In the genomic region with DNA sequence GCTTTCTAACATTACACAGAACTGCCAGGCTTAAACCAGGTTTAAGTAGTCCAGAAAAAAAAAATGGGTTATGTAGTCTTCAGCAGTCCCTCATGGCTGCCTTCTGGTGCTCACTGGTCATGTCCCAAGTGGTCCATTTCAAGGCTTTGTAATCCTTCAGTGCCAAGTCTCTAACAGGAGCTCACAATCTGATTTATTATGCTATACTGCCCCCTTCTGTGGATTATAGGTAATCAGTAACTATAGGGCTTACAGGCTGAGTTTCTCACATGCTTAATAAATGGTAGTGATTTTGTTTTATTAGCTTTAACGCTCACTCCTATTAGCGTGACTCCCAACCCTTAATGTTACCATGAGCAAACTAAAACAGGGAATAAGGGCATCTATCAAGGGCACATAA, we compare ENCODE assay signal across 8 cellular contexts.
DNase-seq lines count a peak whose midpoint lies in the region; ATAC-seq and TF ChIP-seq lines count a peak whose summit lies in the region.

No MANE protein-coding gene starts in this region.

- H3K27ac ChIP-seq in endodermal cell (ENCODE audit: low read depth, low read length), result no peak overlapping the region

- no peak overlapping the region for H3K4me3 Mint-ChIP-seq in endodermal cell

- peak; percentile 17 for DNase-seq in DMS114 treated with DMSO at 0.1 percent for 48 hours (lab: John Stamatoyannopoulos, UW; ENCODE audit: unreplicated experiment)
- DNase-seq in GM20000 (ENCODE audit: low spot score), result peak; percentile 4
- DNase-seq in NCI-H748 treated with DMSO at 0.1 percent for 48 hours (lab: John Stamatoyannopoulos, UW), result peak; percentile 0
- DNase-seq in endodermal cell, result no peak
- peak; percentile 1 for DNase-seq in putamen (ENCODE audit: low spot score)

- no peak overlapping the region for H3K4me3 ChIP-seq in endodermal cell (ENCODE audit: low read length)

- H3K4me1 ChIP-seq in endodermal cell (ENCODE audit: control insufficient read depth, insufficient read depth, low read length), result no peaks in the 10 kb centered on the region

- no peaks in the 10 kb centered on the region for H3K9me3 ChIP-seq in endodermal cell (ENCODE audit: control insufficient read depth, low read length)

- ATAC-seq in HG03460 (IDR thresholded peaks at IDR 0.05; ENCODE audit: unreplicated experiment) (no peak), GM21390 (IDR thresholded peaks at IDR 0.05; ENCODE audit: unreplicated experiment) (no peak), GM21619 (IDR thresholded peaks at IDR 0.05; ENCODE audit: unreplicated experiment) (no peak)

- H3K36me3 ChIP-seq in endodermal cell (ENCODE audit: control insufficient read depth, insufficient read depth, low read length), result no peaks in the 10 kb centered on the region

- no peak overlapping the region for H3K9ac ChIP-seq in endodermal cell (ENCODE audit: extremely low read depth, low read length, poor library complexity, severe bottlenecking)

- no peaks in the 10 kb centered on the region for H3K4me1 Mint-ChIP-seq in endodermal cell

- no CpG with 5 or more reads among the region's 2 CpGs for WGBS in endodermal cell (ENCODE audit: insufficient coverage in 1 of 2, insufficient read length in 1 of 2), 2 experiments

- H3K27ac Mint-ChIP-seq in endodermal cell, result no peak overlapping the region

- peaks cover 3% of the 10 kb centered on the region for H3K27me3 Mint-ChIP-seq in endodermal cell (ENCODE audit: insufficient read depth)

- no peaks in the 10 kb centered on the region for H3K36me3 Mint-ChIP-seq in endodermal cell (ENCODE audit: low read depth)

- TF ChIP-seq CTCF in GM20000 (IDR thresholded peaks at IDR 0.05; ENCODE audit: extremely low read depth, missing control alignments) (no peak), endodermal cell (conservative IDR thresholded peaks at IDR 0.05) (peak; percentile 67)

- H3K27me3 ChIP-seq in endodermal cell (ENCODE audit: control insufficient read depth, insufficient read depth, low read length, poor library complexity, severe bottlenecking), result no peaks in the 10 kb centered on the region

- peaks cover 33% of the 10 kb centered on the region for H3K9me3 Mint-ChIP-seq in endodermal cell
